ENCODE assay signal across 8 cellular contexts in the genomic region with DNA sequence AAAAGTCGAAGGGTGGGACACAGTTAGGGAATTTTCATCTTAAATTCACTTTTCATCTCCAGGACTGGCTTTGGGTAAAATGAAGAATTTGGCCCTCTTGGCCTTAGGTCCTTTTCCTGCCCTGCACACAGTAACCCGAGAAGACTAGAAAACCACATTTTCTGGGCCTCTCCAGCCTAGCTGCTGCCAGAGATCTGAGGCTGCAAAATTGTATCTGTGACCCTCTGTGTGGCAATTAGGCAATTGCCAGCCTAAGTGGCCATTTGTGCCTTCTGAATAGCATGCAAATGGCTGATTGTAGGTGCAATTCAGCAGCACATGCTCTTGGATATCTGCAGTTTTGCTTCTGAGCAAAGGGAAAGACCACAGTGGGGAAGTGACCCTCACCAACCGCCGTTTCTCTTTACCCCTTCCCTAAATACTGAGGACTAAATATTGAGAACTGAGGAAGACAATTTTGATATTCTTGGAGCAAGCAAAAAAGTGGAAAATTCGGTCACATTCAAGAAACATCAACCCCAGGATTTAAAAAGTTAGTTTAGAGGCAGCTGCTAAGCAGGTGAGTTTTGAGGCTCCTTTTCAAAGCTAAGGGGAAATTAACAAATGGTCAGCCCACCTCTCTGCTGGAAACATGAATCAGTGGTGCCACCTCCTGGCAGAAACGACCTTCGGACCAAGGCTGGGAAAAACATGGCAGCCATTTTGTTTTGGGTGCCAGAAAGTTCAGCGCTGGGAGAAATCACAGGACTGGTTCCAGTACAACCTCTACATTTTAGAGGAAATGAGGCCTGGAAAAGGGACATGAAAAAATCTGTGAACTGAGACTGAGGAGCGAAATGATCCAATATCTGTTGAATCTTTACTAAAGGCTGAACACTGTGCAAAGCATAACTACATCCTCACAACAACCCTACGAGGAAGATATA. TPM values are rescaled to one million over a fixed set of nuclear protein-coding genes. Genes with fewer than 3 reads are reported as not detected.
DNase-seq lines count a peak whose midpoint lies in the region; TF ChIP-seq lines count a peak whose summit lies in the region.

No MANE protein-coding gene starts in this region.

- 47 to 54% methylated on average over 10 of the region's 10 CpGs for WGBS in thyroid gland, 2 donors

- H3K9ac ChIP-seq in SU-DHL-6 (ENCODE audit: low read length) = peak overlapping the region; percentile 20; the same call in 1 of the 2 replicates

- H3K79me2 ChIP-seq in DOHH2 (ENCODE audit: control insufficient read depth, low read length) = no peaks in the 10 kb centered on the region
- no peaks in the 10 kb centered on the region for H3K79me2 ChIP-seq in SU-DHL-6 (ENCODE audit: insufficient read depth, low read length)

- H3F3A ChIP-seq in DOHH2 (ENCODE audit: control insufficient read depth, insufficient read depth) (no peaks in the 10 kb centered on the region), SU-DHL-6 (ENCODE audit: insufficient read depth) (no peaks in the 10 kb centered on the region)

- DNase-seq in 8988T = peak; percentile 38
- DNase-seq in HuH-7.5 (ENCODE audit: low spot score) = peak; percentile 32
- DNase-seq in hepatic stellate cell (ENCODE audit: low spot score) = peak; percentile 30
- DNase-seq in thyroid gland = peak; percentile 78 to 81
- DNase-seq in Ammon's horn (ENCODE audit: low spot score) = no peak
- DNase-seq in NCI-H2171 treated with DMSO at 0.1 percent for 48 hours (lab: John Stamatoyannopoulos, UW) = no peak

- no peaks in the 10 kb centered on the region for H3K9me2 ChIP-seq in DOHH2 (replicated peaks; ENCODE audit: control insufficient read depth, low read length)
- H3K9me2 ChIP-seq in SU-DHL-6 (replicated peaks; ENCODE audit: insufficient read depth, low read length) = no peaks in the 10 kb centered on the region

- H3K27ac ChIP-seq in DOHH2 (ENCODE audit: low read depth, low read length) = no peak overlapping the region
- H3K27ac ChIP-seq in SU-DHL-6 (ENCODE audit: low read depth, low read length) = no peak overlapping the region
- no peak overlapping the region for H3K27ac ChIP-seq in thyroid gland

- intact Hi-C loops in thyroid gland (cut with DNase I) = loop anchor here (5.0 kb wide), 1 partner anchor 152 kb away; no protein-coding TSS in a partner anchor

- no peak overlapping the region for H3K4me3 ChIP-seq in DOHH2 (ENCODE audit: low read length)
- H3K4me3 ChIP-seq in SU-DHL-6 (ENCODE audit: insufficient read depth, low read length, poor library complexity, severe bottlenecking) = no peak overlapping the region
- no peak overlapping the region for H3K4me3 ChIP-seq in thyroid gland (replicated peaks in 1 of 3)

- TF ChIP-seq CTCF in DOHH2 (IDR thresholded peaks at IDR 0.05; ENCODE audit: low read depth, low read length, poor library complexity, severe bottlenecking) (peak; percentile 72), SU-DHL-6 (IDR thresholded peaks at IDR 0.05; ENCODE audit: insufficient read depth, low read length, poor library complexity, severe bottlenecking) (peak; percentile 75), thyroid gland (IDR thresholded peaks at IDR 0.05) (peak in 5 of 6 experiments; percentile 36 to 84 (median 71))

- no peaks in the 10 kb centered on the region for H3K9me3 ChIP-seq in DOHH2 (ENCODE audit: control insufficient read depth, insufficient read depth, low read length)
- H3K9me3 ChIP-seq in SU-DHL-6 (ENCODE audit: insufficient read depth, low read length) = 0 out of 2 replicates have a peak, but pooled peaks cover under 1% of the 10 kb centered on the region
- H3K9me3 ChIP-seq in thyroid gland = no peaks in the 10 kb centered on the region

- H3K4me1 ChIP-seq in DOHH2 (ENCODE audit: control insufficient read depth, low read length) = no peaks in the 10 kb centered on the region
- peaks cover 14 to 16% of the 10 kb centered on the region in 2 donors for H3K4me1 ChIP-seq in thyroid gland

- H4K20me1 ChIP-seq in DOHH2 (ENCODE audit: control insufficient read depth, insufficient read depth, low read depth, low read length) (no peaks in the 10 kb centered on the region), SU-DHL-6 (ENCODE audit: low read depth, low read length) (no peaks in the 10 kb centered on the region)

- no peak for TF ChIP-seq POLR2A in thyroid gland (IDR thresholded peaks at IDR 0.05)

- peak overlapping the region; percentile 5; the same call in 1 of the 2 replicates for H3K4me2 ChIP-seq in DOHH2 (ENCODE audit: low read length)
- H3K4me2 ChIP-seq in SU-DHL-6 (ENCODE audit: low read depth, low read length, poor library complexity, severe bottlenecking) = peak overlapping the region; percentile 27

- H3K36me3 ChIP-seq in DOHH2 (ENCODE audit: control insufficient read depth, low read length) = no peaks in the 10 kb centered on the region
- H3K36me3 ChIP-seq in SU-DHL-6 (ENCODE audit: low read length) = no peaks in the 10 kb centered on the region
- H3K36me3 ChIP-seq in thyroid gland = no peaks in the 10 kb centered on the region

- H2AFZ ChIP-seq in SU-DHL-6 (ENCODE audit: low read depth, low read length, severe bottlenecking) = peak overlapping the region; percentile 92

- H3K27me3 ChIP-seq in DOHH2 (ENCODE audit: control insufficient read depth, low read length) = no peaks in the 10 kb centered on the region
- H3K27me3 ChIP-seq in SU-DHL-6 (ENCODE audit: low read length) = no peaks in the 10 kb centered on the region
- H3K27me3 ChIP-seq in thyroid gland = no peaks in the 10 kb centered on the region

RNA-seq across cellular contexts. Expression of a gene that starts 56.6 kb away (rescaled TPM):
- 100 to 1,000 TPM in 1 of 4 donors, 10 to 100 TPM in 3; 40.3 to 146 (median 89.0) TPM for total RNA-seq in thyroid gland

Comparison
In these comparisons a context has a peak if more than half of its experiments do, and no peak if none do; other contexts are left out.
1. DNase-seq: peak in 8988T (single experiment), HuH-7.5 (single experiment), hepatic stellate cell (single experiment) and thyroid gland (2 of 2); none in Ammon's horn (single experiment) and NCI-H2171 treated with DMSO at 0.1 percent for 48 hours (single experiment).
2. Peak in every context shown above with its lines, with median percentiles within 50 percentile points of each other: CTCF ChIP-seq.